In genomic region chr13:106536244-106537034, GRCh38 we compare ENCODE assay signal across 8 cellular contexts. TPM values are rescaled to one million over a fixed set of nuclear protein-coding genes. Genes with fewer than 3 reads are reported as not detected.
A peak's percentile ranks its signal among the peaks of the same experiment; 100 is the strongest.
DNase-seq lines count a peak whose midpoint lies in the region; ATAC-seq and TF ChIP-seq lines count a peak whose summit lies in the region.

No MANE protein-coding gene starts in this region.

- H3K4me3 ChIP-seq in Jurkat, Clone E6-1 (ENCODE audit: low read length) = peak overlapping the region; percentile 48
- peak overlapping the region; percentile 77 for H3K4me3 ChIP-seq in fibroblast of pulmonary artery (replicated peaks; ENCODE audit: low read depth, low read length)

- peak overlapping the region; percentile 84 for H3K27ac Mint-ChIP-seq in nephron progenitor cell
- H3K27ac Mint-ChIP-seq in stimulated activated naive CD8-positive, alpha-beta T cell treated with anti-CD3 and anti-CD28 coated beads, Interleukin-15, Interleukin-2, amounts not matched to agents 100 ng/mL and 50 ng/mL, for 24 hours = peak overlapping the region; percentile 85

- ATAC-seq in GM21528 (IDR thresholded peaks at IDR 0.05; ENCODE audit: low FRiP score, unreplicated experiment) = peak; percentile 45

- peak overlapping the region; percentile 92 for H3K4me3 Mint-ChIP-seq in nephron progenitor cell
- peak overlapping the region; percentile 86 for H3K4me3 Mint-ChIP-seq in stimulated activated naive CD8-positive, alpha-beta T cell treated with anti-CD3 and anti-CD28 coated beads, Interleukin-15, Interleukin-2, amounts not matched to agents 100 ng/mL and 50 ng/mL, for 24 hours

- no peaks in the 10 kb centered on the region for H3K9me3 Mint-ChIP-seq in nephron progenitor cell
- no peaks in the 10 kb centered on the region for H3K9me3 Mint-ChIP-seq in stimulated activated naive CD8-positive, alpha-beta T cell treated with anti-CD3 and anti-CD28 coated beads, Interleukin-15, Interleukin-2, amounts not matched to agents 100 ng/mL and 50 ng/mL, for 24 hours

- TF ChIP-seq CTCF in fibroblast of pulmonary artery (IDR thresholded peaks at IDR 0.05; ENCODE audit: low read length, missing control alignments) = peak; percentile 97
- peak; percentile 97 for TF ChIP-seq CTCF in nephron progenitor cell (IDR thresholded peaks at IDR 0.05)

- H3K4me1 Mint-ChIP-seq in nephron progenitor cell = peaks cover 27% of the 10 kb centered on the region
- peaks cover 22% of the 10 kb centered on the region for H3K4me1 Mint-ChIP-seq in stimulated activated naive CD8-positive, alpha-beta T cell treated with anti-CD3 and anti-CD28 coated beads, Interleukin-15, Interleukin-2, amounts not matched to agents 100 ng/mL and 50 ng/mL, for 24 hours (ENCODE audit: low read depth)

- H3K36me3 Mint-ChIP-seq in nephron progenitor cell (ENCODE audit: low read depth) = peaks cover 12% of the 10 kb centered on the region
- H3K36me3 Mint-ChIP-seq in stimulated activated naive CD8-positive, alpha-beta T cell treated with anti-CD3 and anti-CD28 coated beads, Interleukin-15, Interleukin-2, amounts not matched to agents 100 ng/mL and 50 ng/mL, for 24 hours (ENCODE audit: low read depth) = peaks cover 9% of the 10 kb centered on the region

- DNase-seq in DMS153 (lab: John Stamatoyannopoulos, UW) (peak; percentile 71), RPMI8226 (peak; percentile 85), fibroblast of pulmonary artery (ENCODE audit: low read depth) (peak; percentile 91), nephron progenitor cell (peak; percentile 99)
- DNase-seq in Jurkat, Clone E6-1 (ENCODE audit: low read depth, low spot score) = peak; percentile 73
- DNase-seq in activated T-helper 9 cell treated with anti-CD3 and anti-CD28 coated beads, Interleukin-2, amount 50 U/mL, for 16 hours (ENCODE audit: low read depth) = peak; percentile 81

- no peaks in the 10 kb centered on the region for H3K27me3 Mint-ChIP-seq in nephron progenitor cell (ENCODE audit: low read depth, poor library complexity)
- peaks cover 23% of the 10 kb centered on the region for H3K27me3 Mint-ChIP-seq in stimulated activated naive CD8-positive, alpha-beta T cell treated with anti-CD3 and anti-CD28 coated beads, Interleukin-15, Interleukin-2, amounts not matched to agents 100 ng/mL and 50 ng/mL, for 24 hours

RNA-seq across cellular contexts. Expression of gene EFNB2, which starts 1.0 kb away (rescaled TPM):
- polyA plus RNA-seq in Jurkat, Clone E6-1 (2012; ENCODE audit: insufficient read depth, insufficient read length) = 4.3 TPM

RNA-seq across cellular contexts. Expression of gene ARGLU1, which starts 31.5 kb away (rescaled TPM):
- polyA plus RNA-seq in Jurkat, Clone E6-1 (2012; ENCODE audit: insufficient read depth, insufficient read length) = 149 TPM

Comparison
In these comparisons a context has a peak if more than half of its experiments do, and no peak if none do; other contexts are left out.
1. Peak in every context shown above with its lines: DNase-seq, ATAC-seq and H3K4me3 ChIP-seq.